Comparison of ENCODE assay signal across 14 cellular contexts in the genomic region with DNA sequence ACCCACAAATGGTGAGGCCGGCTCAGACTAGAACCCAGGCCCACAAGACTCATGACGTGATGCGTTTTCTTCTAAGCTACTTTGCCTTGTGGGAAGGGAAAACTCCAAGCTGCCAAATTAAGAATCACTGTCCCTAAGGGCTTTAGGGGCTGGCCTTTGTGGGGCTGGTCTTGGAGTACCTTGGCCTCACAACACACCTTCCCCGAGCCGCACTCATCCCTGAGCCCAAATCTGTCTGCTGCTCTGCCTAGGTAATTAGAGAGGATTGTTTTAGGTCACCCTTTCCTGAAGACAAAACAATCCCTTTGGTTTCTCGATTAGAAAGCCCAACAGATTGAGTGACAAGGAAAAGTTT.
DNase-seq lines count a peak whose midpoint lies in the region; ATAC-seq and TF ChIP-seq lines count a peak whose summit lies in the region.
"Had no signal": no experiment of that assay in that cellular context is flagged by ENCODE, and none has a peak within 500 bp of the region (broad histone marks: within the 10 kb centered on the region; RNA-seq: fewer than 3 reads in every experiment).

No MANE protein-coding gene starts in this region.

- no peaks in the 10 kb centered on the region for H4K20me1 ChIP-seq in GM23338 (replicated peaks; ENCODE audit: insufficient read depth)

- ATAC-seq in GM23338 (no peak), HG02885 (IDR thresholded peaks at IDR 0.05; ENCODE audit: poor library complexity, unreplicated experiment) (no peak)
- ATAC-seq: A549 had no signal

- no peak overlapping the region for H3K27ac Mint-ChIP-seq in GM23338

- no peaks in the 10 kb centered on the region for H3K36me3 ChIP-seq in GM23338 (ENCODE audit: insufficient read depth)
- H3K36me3 ChIP-seq: BE2C had no signal

- H3K9me2 ChIP-seq in GM23338 (ENCODE audit: insufficient read depth): peaks cover 5% of the 10 kb centered on the region; the same call in 1 of the 2 replicates

- peaks cover 26% of the 10 kb centered on the region for H3K27me3 Mint-ChIP-seq in GM23338 (ENCODE audit: insufficient read depth, low read depth, poor library complexity)

- no peaks in the 10 kb centered on the region for H3K36me3 Mint-ChIP-seq in GM23338 (ENCODE audit: low read depth)

- H3K4me3 ChIP-seq in GM23338: no peak overlapping the region
- H3K4me3 ChIP-seq: A549 had no signal

- H3K4me3 Mint-ChIP-seq in GM23338: no peak overlapping the region
- H3K4me3 Mint-ChIP-seq: CD8-positive, alpha-beta memory T cell had no signal

- H3F3A ChIP-seq in GM23338 (replicated peaks; ENCODE audit: low read depth): no peaks in the 10 kb centered on the region; the same call in 1 of the 2 replicates

- H3K27me3 ChIP-seq in GM23338 (ENCODE audit: insufficient read depth) (peaks cover 17% of the 10 kb centered on the region; the same call in 1 of the 2 replicates), layer of hippocampus (ENCODE audit: control insufficient read depth, insufficient read depth, low read length) (no peaks in the 10 kb centered on the region)
- H3K27me3 ChIP-seq: BE2C had no signal

- no peak overlapping the region for H3K27ac ChIP-seq in GM23338 (ENCODE audit: low read depth)
- peak overlapping the region; percentile 90 for H3K27ac ChIP-seq in caudate nucleus (ENCODE audit: low read depth, low read length)
- peak overlapping the region; percentile 95 for H3K27ac ChIP-seq in layer of hippocampus (ENCODE audit: low read depth, low read length)
- H3K27ac ChIP-seq in temporal lobe (ENCODE audit: low read depth, low read length): peak overlapping the region; percentile 93
- H3K27ac ChIP-seq: A549 had no signal

- DNase-seq in GM23338 (ENCODE audit: low spot score): no peak
- no peak for DNase-seq in caudate nucleus (lab: John Stamatoyannopoulos, UW)
- DNase-seq in stimulated activated CD4-positive, alpha-beta T cell treated with anti-CD3 and anti-CD28 coated beads, Interleukin-15, amount 100 ng/mL, for 24 hours: no peak
- DNase-seq in GM20000 (ENCODE audit: low spot score): no peak
- DNase-seq in GF-D8 (lab: John Stamatoyannopoulos, UW): no peak
- DNase-seq: Caco-2; CD8-positive, alpha-beta memory T cell; DND-41; HCEC 1CT had no signal

- H2AFZ ChIP-seq in GM23338: no peak overlapping the region

- H3K4me2 ChIP-seq in GM23338: peak overlapping the region; percentile 4; the same call in 1 of the 2 replicates
- H3K4me2 ChIP-seq: A549 had no signal

- H3K4me1 ChIP-seq in GM23338 (ENCODE audit: insufficient read depth): peaks cover 41% of the 10 kb centered on the region
- H3K4me1 ChIP-seq: A549, Caco-2 had no signal

- H3K4me1 Mint-ChIP-seq in GM23338: peaks cover 33% of the 10 kb centered on the region
- H3K4me1 Mint-ChIP-seq: CD8-positive, alpha-beta memory T cell had no signal

- H3K9me3 Mint-ChIP-seq in GM23338: no peaks in the 10 kb centered on the region

- H3K79me2 ChIP-seq in GM23338 (replicated peaks; ENCODE audit: insufficient read depth): no peaks in the 10 kb centered on the region

- TF ChIP-seq CTCF in GM23338 (conservative IDR thresholded peaks at IDR 0.05; ENCODE audit: low read depth in 2 of 2) (no peak), GM20000 (IDR thresholded peaks at IDR 0.05; ENCODE audit: extremely low read depth, missing control alignments) (no peak)

TF ChIP-seq in GM23338, 12 proteins besides CTCF, POLR2A, EP300 and RAD21:
- TF ChIP-seq CREB1 (CRISPR knock-in tag; IDR thresholded peaks at IDR 0.05; ENCODE audit: low read depth): no peak
